Comparison of ENCODE assay signal across 13 cellular contexts in the genomic region with DNA sequence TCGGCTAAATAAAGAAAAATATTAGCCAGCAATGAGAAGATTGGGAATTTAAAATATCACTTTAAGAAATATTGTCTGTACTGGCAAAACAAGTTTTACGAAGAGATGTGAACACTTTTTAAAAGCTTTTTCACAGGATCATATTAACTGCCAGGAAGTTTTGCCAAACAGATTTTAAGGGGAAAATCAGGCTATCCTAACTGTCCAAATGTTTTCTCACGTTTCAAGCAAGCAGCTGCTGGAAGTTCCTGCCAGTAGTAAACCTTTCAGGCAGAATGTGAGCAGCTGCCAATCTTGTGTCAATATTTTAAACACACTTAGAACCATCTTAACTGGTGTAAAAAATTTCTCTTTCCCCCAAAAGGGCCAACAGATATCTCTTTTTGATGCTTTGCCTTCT.
"Had no signal": no experiment of that assay in that cellular context is flagged by ENCODE, and none has a peak within 500 bp of the region (broad histone marks: within the 10 kb centered on the region; RNA-seq: fewer than 3 reads in every experiment).

No MANE protein-coding gene starts in this region.

- H3K36me3 ChIP-seq: esophagus squamous epithelium, pancreas, upper lobe of right lung had no signal

- ATAC-seq: activated T-helper 17 cell treated with anti-CD3 and anti-CD28 coated beads, Interleukin-2, amount 50 U/mL, for 72 hours; pancreas; stimulated activated naive CD8-positive, alpha-beta T cell treated with anti-CD3 and anti-CD28 coated beads, Interleukin-15, amount 100 ng/mL, for 72 hours; upper lobe of right lung had no signal

- H3K27ac ChIP-seq: esophagus squamous epithelium, pancreas, testis, upper lobe of right lung had no signal

- H3K27me3 ChIP-seq: esophagus squamous epithelium, pancreas, testis, upper lobe of right lung had no signal

- H3K9me3 ChIP-seq: esophagus squamous epithelium, pancreas, testis, upper lobe of right lung had no signal

- H3K4me3 ChIP-seq: esophagus squamous epithelium, pancreas, testis, upper lobe of right lung had no signal

- DNase-seq: activated B cell treated with CpG ODN at 0.5 μM for 24 hours; activated CD4-positive, alpha-beta T cell treated with anti-CD3 and anti-CD28 coated beads, Interleukin-2, amount 10 ng/mL, durations not matched to agents 24 days and 14 days; activated naive CD4-positive, alpha-beta T cell treated with anti-CD3 and anti-CD28 coated beads for 36 hours; esophagus squamous epithelium; foreskin fibroblast; immature natural killer cell; pancreas; stimulated activated CD4-positive, alpha-beta T cell treated with anti-CD3 and anti-CD28 coated beads, Interleukin-15, amount 100 ng/mL, for 24 hours; stimulated activated CD4-positive, alpha-beta T cell treated with anti-CD3 and anti-CD28 coated beads, Interleukin-4, amount 100 ng/mL, for 4 hours; stimulated activated naive CD8-positive, alpha-beta T cell treated with anti-CD3 and anti-CD28 coated beads, Interleukin-15, amount 100 ng/mL, for 72 hours; testis; upper lobe of right lung had no signal
